In genomic region chr9:89543057-89543456, GRCh38 we compare ENCODE assay signal across 1 cellular context.
TF ChIP-seq lines count a peak whose summit lies in the region.

No MANE protein-coding gene starts in this region.

TF ChIP-seq in WTC11, 78 proteins besides CTCF, POLR2A, EP300 and RAD21 (continued from another document):
- TF ChIP-seq, protein P1, sequence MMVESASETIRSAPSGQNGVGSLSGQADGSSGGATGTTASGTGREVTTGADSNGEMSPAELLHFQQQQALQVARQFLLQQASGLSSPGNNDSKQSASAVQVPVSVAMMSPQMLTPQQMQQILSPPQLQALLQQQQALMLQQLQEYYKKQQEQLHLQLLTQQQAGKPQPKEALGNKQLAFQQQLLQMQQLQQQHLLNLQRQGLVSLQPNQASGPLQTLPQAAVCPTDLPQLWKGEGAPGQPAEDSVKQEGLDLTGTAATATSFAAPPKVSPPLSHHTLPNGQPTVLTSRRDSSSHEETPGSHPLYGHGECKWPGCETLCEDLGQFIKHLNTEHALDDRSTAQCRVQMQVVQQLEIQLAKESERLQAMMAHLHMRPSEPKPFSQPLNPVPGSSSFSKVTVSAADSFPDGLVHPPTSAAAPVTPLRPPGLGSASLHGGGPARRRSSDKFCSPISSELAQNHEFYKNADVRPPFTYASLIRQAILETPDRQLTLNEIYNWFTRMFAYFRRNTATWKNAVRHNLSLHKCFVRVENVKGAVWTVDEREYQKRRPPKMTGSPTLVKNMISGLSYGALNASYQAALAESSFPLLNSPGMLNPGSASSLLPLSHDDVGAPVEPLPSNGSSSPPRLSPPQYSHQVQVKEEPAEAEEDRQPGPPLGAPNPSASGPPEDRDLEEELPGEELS (CRISPR knock-in tag; IDR thresholded peaks at IDR 0.05) = no peak
- TF ChIP-seq, protein P2, sequence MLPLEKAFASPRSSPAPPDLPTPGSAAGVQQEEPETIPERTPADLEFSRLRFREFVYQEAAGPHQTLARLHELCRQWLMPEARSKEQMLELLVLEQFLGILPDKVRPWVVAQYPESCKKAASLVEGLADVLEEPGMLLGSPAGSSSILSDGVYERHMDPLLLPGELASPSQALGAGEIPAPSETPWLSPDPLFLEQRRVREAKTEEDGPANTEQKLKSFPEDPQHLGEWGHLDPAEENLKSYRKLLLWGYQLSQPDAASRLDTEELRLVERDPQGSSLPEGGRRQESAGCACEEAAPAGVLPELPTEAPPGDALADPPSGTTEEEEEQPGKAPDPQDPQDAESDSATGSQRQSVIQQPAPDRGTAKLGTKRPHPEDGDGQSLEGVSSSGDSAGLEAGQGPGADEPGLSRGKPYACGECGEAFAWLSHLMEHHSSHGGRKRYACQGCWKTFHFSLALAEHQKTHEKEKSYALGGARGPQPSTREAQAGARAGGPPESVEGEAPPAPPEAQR (CRISPR knock-in tag; IDR thresholded peaks at IDR 0.05) = no peak
- TF ChIP-seq JAZF1 (CRISPR knock-in tag; IDR thresholded peaks at IDR 0.05) (no peak), FOXK1 (CRISPR knock-in tag; IDR thresholded peaks at IDR 0.05) (no peak), IRF1 (CRISPR knock-in tag; IDR thresholded peaks at IDR 0.05) (no peak), ZNF232 (CRISPR knock-in tag; IDR thresholded peaks at IDR 0.05) (no peak)
TF ChIP-seq in WTC11: peak in this region for 0.
